ENCODE assay signal across 1 cellular context in genomic region chrX:153885208-153885787, GRCh38.
TF ChIP-seq lines count a peak whose summit lies in the region.

No MANE protein-coding gene starts in this region.

TF ChIP-seq in H1, 55 proteins besides CTCF, POLR2A, EP300 and RAD21:
- TF ChIP-seq SAP30 (IDR thresholded peaks at IDR 0.05; ENCODE audit: insufficient read depth, insufficient replicate concordance, low read length) (no peak), KDM4A (IDR thresholded peaks at IDR 0.05; ENCODE audit: low read depth, low read length, severe bottlenecking) (peak; percentile 11), SP1 (IDR thresholded peaks at IDR 0.05; ENCODE audit: low read depth, low read length) (no peak), BRCA1 (IDR thresholded peaks at IDR 0.05; ENCODE audit: low read depth, low read length) (no peak), PHF8 (conservative IDR thresholded peaks at IDR 0.05; ENCODE audit: low read depth, low read length) (no peak)
